In genomic region chr1:149937779-149938178, GRCh38 we compare ENCODE assay signal across 9 cellular contexts. TPM values are rescaled to one million over a fixed set of nuclear protein-coding genes. Genes with fewer than 3 reads are reported as not detected.
DNase-seq lines count a peak whose midpoint lies in the region; ATAC-seq and TF ChIP-seq lines count a peak whose summit lies in the region.
"Had no signal": no experiment of that assay in that cellular context is flagged by ENCODE, and none has a peak within 500 bp of the region (broad histone marks: within the 10 kb centered on the region; RNA-seq: fewer than 3 reads in every experiment).

No MANE protein-coding gene starts in this region.

- no peaks in the 10 kb centered on the region for H3K27me3 Mint-ChIP-seq in T-helper 17 cell
- no peaks in the 10 kb centered on the region for H3K27me3 Mint-ChIP-seq in stimulated activated naive CD8-positive, alpha-beta T cell treated with anti-CD3 and anti-CD28 coated beads, Interleukin-15, amount 100 ng/mL, for 72 hours

- no peak for TF ChIP-seq POLR2A in esophagus squamous epithelium (IDR thresholded peaks at IDR 0.05)

- H3K4me3 Mint-ChIP-seq in T-helper 17 cell: no peak overlapping the region
- H3K4me3 Mint-ChIP-seq in stimulated activated naive CD8-positive, alpha-beta T cell treated with anti-CD3 and anti-CD28 coated beads, Interleukin-15, amount 100 ng/mL, for 72 hours: peak overlapping the region; percentile 55 to 65

- H3K4me1 ChIP-seq in esophagus squamous epithelium: peaks cover 4 to 80% (median 44%) of the 10 kb centered on the region in 3 donors

- no peaks in the 10 kb centered on the region for H3K36me3 Mint-ChIP-seq in T-helper 17 cell (ENCODE audit: low read depth)

- H3K4me1 Mint-ChIP-seq in T-helper 17 cell: peaks cover 15% of the 10 kb centered on the region
- peaks cover 35% of the 10 kb centered on the region for H3K4me1 Mint-ChIP-seq in stimulated activated naive CD8-positive, alpha-beta T cell treated with anti-CD3 and anti-CD28 coated beads, Interleukin-15, amount 100 ng/mL, for 72 hours

- H3K27ac ChIP-seq in esophagus squamous epithelium: peak overlapping the region; percentile 77 to 90 (median 83)

- no peaks in the 10 kb centered on the region for H3K9me3 Mint-ChIP-seq in stimulated activated naive CD8-positive, alpha-beta T cell treated with anti-CD3 and anti-CD28 coated beads, Interleukin-15, amount 100 ng/mL, for 72 hours

- H3K9me3 ChIP-seq in T-helper 17 cell (ENCODE audit: control insufficient read depth, low read length, poor library complexity, severe bottlenecking): no peaks in the 10 kb centered on the region
- H3K9me3 ChIP-seq in esophagus squamous epithelium: no peaks in the 10 kb centered on the region
- H3K9me3 ChIP-seq: ovary had no signal

- H3K27me3 ChIP-seq in esophagus squamous epithelium: no peaks in the 10 kb centered on the region
- H3K27me3 ChIP-seq: ovary had no signal

- ATAC-seq in T-helper 17 cell (no peak), HG03025 (IDR thresholded peaks at IDR 0.05; ENCODE audit: low FRiP score, unreplicated experiment) (no peak)
- peak; percentile 69 for ATAC-seq in stimulated activated naive CD8-positive, alpha-beta T cell treated with anti-CD3 and anti-CD28 coated beads, Interleukin-15, amount 100 ng/mL, for 72 hours

- peaks cover 0 to 15% (median 0%) of the 10 kb centered on the region in 3 donors for H3K36me3 ChIP-seq in esophagus squamous epithelium
- H3K36me3 ChIP-seq: ovary had no signal

- no peak for TF ChIP-seq CTCF in esophagus squamous epithelium (IDR thresholded peaks at IDR 0.05)

- no peak overlapping the region for H3K4me3 ChIP-seq in esophagus squamous epithelium

- DNase-seq in activated CD4-positive, alpha-beta T cell treated with anti-CD3 and anti-CD28 coated beads for 48 hours: peak; percentile 26
- DNase-seq in activated CD4-positive, alpha-beta T cell treated with anti-CD3 and anti-CD28 coated beads, Interleukin-2, amount 50 U/mL, for 1 hour: no peak
- no peak for DNase-seq in T-helper 17 cell
- no peak for DNase-seq in esophagus squamous epithelium (lab: John Stamatoyannopoulos, UW)
- no peak for DNase-seq in stimulated activated naive CD8-positive, alpha-beta T cell treated with anti-CD3 and anti-CD28 coated beads, Interleukin-15, amount 100 ng/mL, for 72 hours
- no peak for DNase-seq in DMS114 treated with DMSO at 0.1 percent for 48 hours (lab: John Stamatoyannopoulos, UW; ENCODE audit: unreplicated experiment)
- no peak for DNase-seq in effector CD8-positive, alpha-beta T cell (lab: John Stamatoyannopoulos, UW)
- DNase-seq: ovary had no signal

- intact Hi-C loops in esophagus squamous epithelium (cut with DNase I): no loop called here

- peak overlapping the region; percentile 79 for H3K27ac Mint-ChIP-seq in T-helper 17 cell
- peak overlapping the region in 1 of 2 donors; percentile 85 for H3K27ac Mint-ChIP-seq in stimulated activated naive CD8-positive, alpha-beta T cell treated with anti-CD3 and anti-CD28 coated beads, Interleukin-15, amount 100 ng/mL, for 72 hours

RNA-seq across cellular contexts. Expression of gene MTMR11, which starts 1.1 kb away (rescaled TPM):
- total RNA-seq in T-helper 17 cell: under 1 TPM; 0.35 to 0.73 TPM
- 10 to 100 TPM in 2 of 4 donors, 1 to 10 TPM in 2; 3.9 to 13.5 (median 10.6) TPM for total RNA-seq in esophagus squamous epithelium

RNA-seq across cellular contexts. Expression of gene SF3B4, which starts 10.2 kb away (rescaled TPM):
- total RNA-seq in T-helper 17 cell: 10 to 100 TPM; 47.2 to 53.2 TPM
- total RNA-seq in esophagus squamous epithelium: 10 to 100 TPM in 3 of 4 donors, 1 to 10 TPM in 1; 7.6 to 16.9 (median 14.1) TPM

RNA-seq across cellular contexts. Expression of gene SV2A, which starts 20.1 kb away (rescaled TPM):
- total RNA-seq in T-helper 17 cell (1 to 10 TPM; 4.6 to 4.7 TPM), esophagus squamous epithelium (1 to 10 TPM in 2 of 4 donors, under 1 TPM in 2; 0.11 to 2.1 (median 1.1) TPM)

RNA-seq across cellular contexts. Expression of gene BOLA1, which starts 38.4 kb away (rescaled TPM):
- total RNA-seq in T-helper 17 cell (1 to 10 TPM; 5.3 to 7.2 TPM), esophagus squamous epithelium (10 to 100 TPM; 11.0 to 31.7 (median 23.4) TPM)
